In the genomic region with DNA sequence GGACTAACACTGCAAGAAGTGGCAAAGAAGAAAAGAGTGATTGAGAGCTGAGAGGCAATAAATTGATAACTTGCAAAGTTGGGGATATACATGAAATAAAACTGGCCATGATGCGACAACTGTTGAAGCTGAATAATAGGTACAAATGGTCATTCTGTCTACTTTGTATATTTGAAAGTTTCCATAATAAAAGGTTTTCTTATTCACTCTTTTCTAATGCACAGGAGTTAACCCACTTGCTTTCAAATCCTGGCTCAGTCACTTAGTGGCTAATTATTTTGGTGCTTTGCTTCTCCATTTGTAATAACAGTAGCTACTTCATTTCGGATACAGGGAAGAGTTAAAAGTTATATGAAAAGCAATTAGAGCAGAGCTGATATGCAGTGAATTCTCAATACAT, we compare ENCODE assay signal across 22 cellular contexts.
DNase-seq lines count a peak whose midpoint lies in the region; ATAC-seq and TF ChIP-seq lines count a peak whose summit lies in the region.
"Had no signal": no experiment of that assay in that cellular context is flagged by ENCODE, and none has a peak within 500 bp of the region (broad histone marks: within the 10 kb centered on the region; RNA-seq: fewer than 3 reads in every experiment).

No MANE protein-coding gene starts in this region.

- TF ChIP-seq CTCF in KMS-11 (conservative IDR thresholded peaks at IDR 0.05; ENCODE audit: low read depth, low read length) (no peak), WTC11 (IDR thresholded peaks at IDR 0.05) (no peak)

- H3K9ac ChIP-seq in KMS-11: no peak overlapping the region
- H3K9ac ChIP-seq: BLaER1 treated with 17β-estradiol and CSF1 and Interleukin-3, amounts not matched to agents 10 nM and 100 nM had no signal

- DNase-seq in activated naive CD8-positive, alpha-beta T cell treated with anti-CD3 and anti-CD28 coated beads, Interleukin-2, amount 10 ng/mL, durations not matched to agents 7 days and 5 days: no peak
- DNase-seq in activated naive CD8-positive, alpha-beta T cell treated with anti-CD3 and anti-CD28 coated beads, Interleukin-2, amount 50 U/mL, for 24 hours: no peak
- no peak for DNase-seq in WTC11 (ENCODE audit: low spot score)
- no peak for DNase-seq in nucleus accumbens (lab: John Stamatoyannopoulos, UW)
- no peak for DNase-seq in left colon
- DNase-seq: 8988T; ACHN; AML-193; BE2C; CD4-positive, alpha-beta T cell; CD8-positive, alpha-beta memory T cell; DMS 273 treated with DMSO at 0.1 percent for 48 hours; DMS79; EL; GDM1; GOT3 had no signal

- peak overlapping the region; percentile 59; the same call in 1 of the 2 replicates for H3K27ac ChIP-seq in KMS-11
- H3K27ac ChIP-seq: A549; BLaER1 treated with 17β-estradiol and CSF1 and Interleukin-3, amounts not matched to agents 10 nM and 100 nM had no signal

- no peak overlapping the region for H2AFZ ChIP-seq in KMS-11 (ENCODE audit: low read depth)

- no peaks in the 10 kb centered on the region for H3K79me2 ChIP-seq in KMS-11 (ENCODE audit: insufficient read depth, low read depth)

- no peaks in the 10 kb centered on the region for H3K36me3 ChIP-seq in KMS-11 (ENCODE audit: insufficient read depth)
- H3K36me3 ChIP-seq: BE2C had no signal

- peaks cover 1% of the 10 kb centered on the region for H3K9me3 Mint-ChIP-seq in activated naive CD8-positive, alpha-beta T cell treated with anti-CD3 and anti-CD28 coated beads, Interleukin-2, amount 10 ng/mL, durations not matched to agents 7 days and 5 days
- H3K9me3 Mint-ChIP-seq in activated naive CD8-positive, alpha-beta T cell treated with anti-CD3 and anti-CD28 coated beads, Interleukin-2, amount 50 U/mL, for 24 hours: no peaks in the 10 kb centered on the region
- H3K9me3 Mint-ChIP-seq in WTC11: no peaks in the 10 kb centered on the region
- H3K9me3 Mint-ChIP-seq: CD14-positive monocyte; CD4-positive, alpha-beta T cell had no signal

- no peaks in the 10 kb centered on the region for H3K27me3 ChIP-seq in KMS-11 (ENCODE audit: insufficient read depth, low read depth)
- H3K27me3 ChIP-seq: BE2C; BLaER1 treated with 17β-estradiol and CSF1 and Interleukin-3, amounts not matched to agents 10 nM and 100 nM had no signal

- intact Hi-C loops in left colon (cut with DNase I, micrococcal nuclease): no loop called here

- peaks cover 23% of the 10 kb centered on the region for H3K36me3 Mint-ChIP-seq in activated naive CD8-positive, alpha-beta T cell treated with anti-CD3 and anti-CD28 coated beads, Interleukin-2, amount 10 ng/mL, durations not matched to agents 7 days and 5 days
- peaks cover 17% of the 10 kb centered on the region for H3K36me3 Mint-ChIP-seq in activated naive CD8-positive, alpha-beta T cell treated with anti-CD3 and anti-CD28 coated beads, Interleukin-2, amount 50 U/mL, for 24 hours (ENCODE audit: low read depth)
- H3K36me3 Mint-ChIP-seq in WTC11: peaks cover 14% of the 10 kb centered on the region

- no peaks in the 10 kb centered on the region for H3K27me3 Mint-ChIP-seq in activated naive CD8-positive, alpha-beta T cell treated with anti-CD3 and anti-CD28 coated beads, Interleukin-2, amount 10 ng/mL, durations not matched to agents 7 days and 5 days
- no peaks in the 10 kb centered on the region for H3K27me3 Mint-ChIP-seq in activated naive CD8-positive, alpha-beta T cell treated with anti-CD3 and anti-CD28 coated beads, Interleukin-2, amount 50 U/mL, for 24 hours
- H3K27me3 Mint-ChIP-seq in WTC11 (ENCODE audit: low read depth): no peaks in the 10 kb centered on the region
- H3K27me3 Mint-ChIP-seq: CD4-positive, alpha-beta T cell; CD8-positive, alpha-beta memory T cell had no signal

- peak overlapping the region; percentile 28 for H3K27ac Mint-ChIP-seq in activated naive CD8-positive, alpha-beta T cell treated with anti-CD3 and anti-CD28 coated beads, Interleukin-2, amount 10 ng/mL, durations not matched to agents 7 days and 5 days
- no peak overlapping the region for H3K27ac Mint-ChIP-seq in activated naive CD8-positive, alpha-beta T cell treated with anti-CD3 and anti-CD28 coated beads, Interleukin-2, amount 50 U/mL, for 24 hours
- 0 out of 2 replicates have a peak overlapping the region, but pooled peaks have one; percentile 1 for H3K27ac Mint-ChIP-seq in WTC11
- H3K27ac Mint-ChIP-seq: CD4-positive, alpha-beta T cell; CD8-positive, alpha-beta memory T cell had no signal

- no peak overlapping the region for H3K4me3 Mint-ChIP-seq in activated naive CD8-positive, alpha-beta T cell treated with anti-CD3 and anti-CD28 coated beads, Interleukin-2, amount 10 ng/mL, durations not matched to agents 7 days and 5 days
- H3K4me3 Mint-ChIP-seq in activated naive CD8-positive, alpha-beta T cell treated with anti-CD3 and anti-CD28 coated beads, Interleukin-2, amount 50 U/mL, for 24 hours: no peak overlapping the region
- no peak overlapping the region for H3K4me3 Mint-ChIP-seq in WTC11
- H3K4me3 Mint-ChIP-seq: CD14-positive monocyte; CD4-positive, alpha-beta T cell; CD8-positive, alpha-beta memory T cell had no signal

- no peaks in the 10 kb centered on the region for H4K20me1 ChIP-seq in KMS-11 (ENCODE audit: insufficient read depth)
- H4K20me1 ChIP-seq: BLaER1 treated with 17β-estradiol and CSF1 and Interleukin-3, amounts not matched to agents 10 nM and 100 nM had no signal

- H3K4me1 Mint-ChIP-seq in activated naive CD8-positive, alpha-beta T cell treated with anti-CD3 and anti-CD28 coated beads, Interleukin-2, amount 10 ng/mL, durations not matched to agents 7 days and 5 days: peaks cover 6% of the 10 kb centered on the region
- H3K4me1 Mint-ChIP-seq in activated naive CD8-positive, alpha-beta T cell treated with anti-CD3 and anti-CD28 coated beads, Interleukin-2, amount 50 U/mL, for 24 hours: no peaks in the 10 kb centered on the region
- peaks cover 21% of the 10 kb centered on the region for H3K4me1 Mint-ChIP-seq in WTC11
- H3K4me1 Mint-ChIP-seq: CD14-positive monocyte; CD8-positive, alpha-beta memory T cell had no signal

- peak overlapping the region; percentile 40; the same call in 1 of the 2 replicates for H3K4me2 ChIP-seq in KMS-11
- H3K4me2 ChIP-seq: A549; BLaER1 treated with 17β-estradiol and CSF1 and Interleukin-3, amounts not matched to agents 10 nM and 100 nM had no signal

- POLR2A ChIA-PET in activated naive CD8-positive, alpha-beta T cell treated with anti-CD3 and anti-CD28 coated beads, Interleukin-2, amount 10 ng/mL, durations not matched to agents 7 days and 5 days (lab: Charles Lee): no interaction called here
- POLR2A ChIA-PET in WTC11 (lab: Charles Lee): no interaction called here

- H3K4me1 ChIP-seq in KMS-11 (ENCODE audit: low read depth, poor library complexity, severe bottlenecking): peaks cover 30% of the 10 kb centered on the region
- H3K4me1 ChIP-seq: A549, BE2C had no signal

- no peak for ATAC-seq in activated naive CD8-positive, alpha-beta T cell treated with anti-CD3 and anti-CD28 coated beads, Interleukin-2, amount 10 ng/mL, durations not matched to agents 7 days and 5 days (ENCODE audit: low read depth)
- ATAC-seq in activated naive CD8-positive, alpha-beta T cell treated with anti-CD3 and anti-CD28 coated beads, Interleukin-2, amount 50 U/mL, for 24 hours: no peak
- ATAC-seq in WTC11 (no peak), GM19023 (IDR thresholded peaks at IDR 0.05; ENCODE audit: unreplicated experiment) (no peak), left colon (no peak)
- ATAC-seq: A549, HCT116 had no signal

- no peak overlapping the region for H3K4me3 ChIP-seq in KMS-11 (IDR thresholded peaks at IDR 0.05; ENCODE audit: insufficient read depth, low read depth, low read length)
- H3K4me3 ChIP-seq: A549; BLaER1 treated with 17β-estradiol and CSF1 and Interleukin-3, amounts not matched to agents 10 nM and 100 nM had no signal

- CTCF ChIA-PET in WTC11 (lab: Charles Lee): no interaction called here

TF ChIP-seq in WTC11, 78 proteins besides CTCF, POLR2A, EP300 and RAD21 (continues in another document):
- TF ChIP-seq JAZF1 (CRISPR knock-in tag; IDR thresholded peaks at IDR 0.05) (no peak), ATF1 (CRISPR knock-in tag; IDR thresholded peaks at IDR 0.05) (no peak), NR2C2 (CRISPR knock-in tag; IDR thresholded peaks at IDR 0.05) (no peak), ZNF423 (CRISPR knock-in tag; IDR thresholded peaks at IDR 0.05) (no peak), JUN (CRISPR knock-in tag; IDR thresholded peaks at IDR 0.05) (no peak), ZNF671 (CRISPR knock-in tag; IDR thresholded peaks at IDR 0.05) (no peak), TEAD4 (CRISPR knock-in tag; IDR thresholded peaks at IDR 0.05) (no peak), TP53 (CRISPR knock-in tag; IDR thresholded peaks at IDR 0.05) (no peak), OVOL2 (CRISPR knock-in tag; IDR thresholded peaks at IDR 0.05; ENCODE audit: borderline replicate concordance) (no peak), MXD4 (CRISPR knock-in tag; IDR thresholded peaks at IDR 0.05; ENCODE audit: borderline replicate concordance) (no peak), ZNF396 (CRISPR knock-in tag; IDR thresholded peaks at IDR 0.05; ENCODE audit: borderline replicate concordance) (no peak)
- TF ChIP-seq, protein P1, sequence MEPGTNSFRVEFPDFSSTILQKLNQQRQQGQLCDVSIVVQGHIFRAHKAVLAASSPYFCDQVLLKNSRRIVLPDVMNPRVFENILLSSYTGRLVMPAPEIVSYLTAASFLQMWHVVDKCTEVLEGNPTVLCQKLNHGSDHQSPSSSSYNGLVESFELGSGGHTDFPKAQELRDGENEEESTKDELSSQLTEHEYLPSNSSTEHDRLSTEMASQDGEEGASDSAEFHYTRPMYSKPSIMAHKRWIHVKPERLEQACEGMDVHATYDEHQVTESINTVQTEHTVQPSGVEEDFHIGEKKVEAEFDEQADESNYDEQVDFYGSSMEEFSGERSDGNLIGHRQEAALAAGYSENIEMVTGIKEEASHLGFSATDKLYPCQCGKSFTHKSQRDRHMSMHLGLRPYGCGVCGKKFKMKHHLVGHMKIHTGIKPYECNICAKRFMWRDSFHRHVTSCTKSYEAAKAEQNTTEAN (CRISPR knock-in tag; IDR thresholded peaks at IDR 0.05): no peak
